ENCODE assay signal across 25 cellular contexts in genomic region chr3:119434703-119435102, GRCh38.
"Had no signal": no experiment of that assay in that cellular context is flagged by ENCODE, and none has a peak within 500 bp of the region (broad histone marks: within the 10 kb centered on the region; RNA-seq: fewer than 3 reads in every experiment).

No MANE protein-coding gene starts in this region.

- H3K4me1 ChIP-seq: colonic mucosa, stomach, suprapubic skin, tibial nerve, vagina had no signal

- H3K27ac ChIP-seq: colonic mucosa, heart left ventricle, stomach, suprapubic skin, tibial nerve, vagina had no signal

- H3K4me3 ChIP-seq: colonic mucosa, heart left ventricle, smooth muscle cell, stomach, suprapubic skin, tibial nerve, vagina had no signal

- H3K27me3 Mint-ChIP-seq: naive B cell; stimulated activated memory B cell treated with anti-CD40 and anti-IgM and Interleukin-4, amounts not matched to agents 10 μg/mL and 1 μg/mL and 100 μg/mL, for 72 hours had no signal

- DNase-seq: activated CD4-positive, alpha-beta T cell treated with anti-CD3 and anti-CD28 coated beads, Interleukin-2, amount 50 U/mL, for 48 hours; activated CD8-positive, alpha-beta memory T cell treated with anti-CD3 and anti-CD28 coated beads, Interleukin-2, amount 50 U/mL, for 48 hours; activated effector memory CD4-positive, alpha-beta T cell treated with Interleukin-2 at 50 U/mL for 16 hours; activated naive CD4-positive, alpha-beta T cell treated with anti-CD3 and anti-CD28 coated beads for 36 hours; activated T-cell treated with anti-CD3 and anti-CD28 coated beads, Interleukin-2, amount 50 U/mL, for 4 hours; amygdala; colonic mucosa; heart left ventricle; islet precursor cell; left cardiac atrium; mesendoderm; naive B cell; occipital lobe; posterior cingulate gyrus; stimulated activated CD4-positive, alpha-beta T cell treated with anti-CD3 and anti-CD28 coated beads, Interleukin-15, amount 100 ng/mL, for 24 hours; stomach; T1000 had no signal

- H3K4me1 Mint-ChIP-seq: naive B cell; stimulated activated memory B cell treated with anti-CD40 and anti-IgM and Interleukin-4, amounts not matched to agents 10 μg/mL and 1 μg/mL and 100 μg/mL, for 72 hours; WTC11 had no signal

- H3K27ac Mint-ChIP-seq: activated naive CD4-positive, alpha-beta T cell treated with anti-CD3 and anti-CD28 coated beads for 36 hours; stimulated activated memory B cell treated with anti-CD40 and anti-IgM and Interleukin-4, amounts not matched to agents 10 μg/mL and 1 μg/mL and 100 μg/mL, for 72 hours; WTC11 had no signal

- FAIRE-seq: bronchial epithelial cell had no signal

- H3K4me3 Mint-ChIP-seq: activated naive CD4-positive, alpha-beta T cell treated with anti-CD3 and anti-CD28 coated beads for 36 hours; activated T-cell treated with anti-CD3 and anti-CD28 coated beads, Interleukin-2, amount 50 U/mL, for 4 hours; naive B cell; stimulated activated memory B cell treated with anti-CD40 and anti-IgM and Interleukin-4, amounts not matched to agents 10 μg/mL and 1 μg/mL and 100 μg/mL, for 72 hours; WTC11 had no signal

- H3K9me3 ChIP-seq: colonic mucosa, vagina had no signal

- ATAC-seq: activated T-cell treated with anti-CD3 and anti-CD28 coated beads, Interleukin-2, amount 50 U/mL, for 4 hours; heart left ventricle; left cardiac atrium; sciatic nerve; stimulated activated memory B cell treated with anti-CD40 and anti-IgM and Interleukin-4, amounts not matched to agents 10 μg/mL and 1 μg/mL and 100 μg/mL, for 72 hours; WTC11 had no signal

- H3K4me2 ChIP-seq: smooth muscle cell had no signal

- H3K27me3 ChIP-seq: colonic mucosa, heart left ventricle, stomach, suprapubic skin, tibial nerve, vagina had no signal
